Comparison of ENCODE assay signal across 26 cellular contexts in the genomic region with DNA sequence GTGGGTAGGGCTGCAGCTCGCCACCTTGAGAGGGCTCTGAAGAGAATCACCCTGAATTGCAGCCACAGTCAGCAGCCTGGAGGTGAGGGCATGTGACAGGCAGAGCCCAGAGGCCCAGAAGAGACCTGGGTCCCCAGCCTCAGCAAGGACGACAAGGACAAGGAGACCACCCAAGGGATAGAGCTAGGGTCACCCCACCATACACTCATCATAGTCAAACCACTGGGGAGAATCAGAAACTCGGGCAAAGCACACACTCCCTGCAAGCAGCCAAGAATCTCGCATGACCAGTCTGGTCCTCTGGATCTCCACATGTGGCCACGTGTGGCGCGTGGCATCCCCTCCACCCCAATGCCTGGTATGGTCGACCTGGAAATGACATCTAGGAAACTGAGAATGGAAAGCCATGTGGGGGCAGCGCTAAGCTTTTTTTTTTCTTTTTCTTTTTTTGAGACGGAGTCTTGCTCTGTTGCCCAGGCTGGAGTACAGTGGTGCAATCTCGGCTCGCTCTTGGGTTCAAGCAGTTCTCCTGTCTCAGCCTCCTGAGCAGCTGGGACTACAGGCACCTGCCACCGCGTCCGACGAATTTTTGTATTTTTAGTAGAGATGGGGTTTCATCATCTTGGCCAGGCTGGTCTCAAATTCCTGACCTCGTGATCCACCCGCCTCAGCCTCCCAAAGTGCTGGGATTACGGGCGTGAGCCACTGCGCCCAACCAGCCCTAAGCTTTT.
"Had no signal": no experiment of that assay in that cellular context is flagged by ENCODE, and none has a peak within 500 bp of the region (broad histone marks: within the 10 kb centered on the region; RNA-seq: fewer than 3 reads in every experiment).

No MANE protein-coding gene starts in this region.

- H3K27me3 Mint-ChIP-seq: activated CD8-positive, alpha-beta memory T cell treated with anti-CD3 and anti-CD28 coated beads, Interleukin-2, amount 10 ng/mL, durations not matched to agents 7 days and 5 days; activated CD8-positive, alpha-beta T cell treated with anti-CD3 and anti-CD28 coated beads for 36 hours had no signal

- H3K27me3 ChIP-seq: tibial artery had no signal

- H3K9ac ChIP-seq: parathyroid adenoma had no signal

- H3K4me3 Mint-ChIP-seq: activated CD4-positive, alpha-beta T cell treated with anti-CD3 and anti-CD28 coated beads, Interleukin-2, amount 10 ng/mL, durations not matched to agents 7 days and 5 days; activated CD8-positive, alpha-beta memory T cell treated with anti-CD3 and anti-CD28 coated beads, Interleukin-2, amount 10 ng/mL, durations not matched to agents 7 days and 5 days; activated CD8-positive, alpha-beta T cell treated with anti-CD3 and anti-CD28 coated beads for 36 hours; activated naive CD8-positive, alpha-beta T cell treated with anti-CD3 and anti-CD28 coated beads, Interleukin-2, amount 50 U/mL, for 24 hours; dendritic cell treated with granulocyte-macrophage colony-stimulating factor and Interleukin-4, amounts not matched to agents 40 ng/mL and 50 ng/mL, for 4 days; stimulated activated effector memory CD8-positive, alpha-beta T cell treated with anti-CD3 and anti-CD28 coated beads, Interleukin-12 subunit alpha, Interleukin-12 subunit beta, amount 100 ng/mL, for 72 hours; stimulated activated naive CD8-positive, alpha-beta T cell treated with anti-CD3 and anti-CD28 coated beads, Interleukin-15, amount 100 ng/mL, for 72 hours had no signal

- DNase-seq: activated CD4-positive, alpha-beta T cell treated with anti-CD3 and anti-CD28 coated beads, Interleukin-2, amount 10 ng/mL, durations not matched to agents 7 days and 5 days; activated CD4-positive, CD25-positive, alpha-beta regulatory T cell treated with anti-CD3 and anti-CD28 coated beads, Interleukin-2, amount 50 U/mL, for 72 hours; activated CD8-positive, alpha-beta memory T cell treated with anti-CD3 and anti-CD28 coated beads, Interleukin-2, amount 10 ng/mL, durations not matched to agents 7 days and 5 days; activated CD8-positive, alpha-beta T cell treated with anti-CD3 and anti-CD28 coated beads for 36 hours; activated gamma-delta T cell; activated naive CD4-positive, alpha-beta T cell treated with anti-CD3 and anti-CD28 coated beads, Interleukin-2, amount 50 U/mL, for 16 hours; activated naive CD8-positive, alpha-beta T cell treated with anti-CD3 and anti-CD28 coated beads, Interleukin-2, amount 50 U/mL, for 24 hours; activated T-cell treated with anti-CD3 and anti-CD28 coated beads for 4 hours; effector CD4-positive, alpha-beta T cell; erythroblast; foreskin fibroblast; heart right ventricle; left colon; mesenchymal stem cell; small intestine; stimulated activated CD4-positive, alpha-beta T cell treated with anti-CD3 and anti-CD28 coated beads, Interleukin-2, amount 100 ng/mL, for 24 hours; stimulated activated naive CD8-positive, alpha-beta T cell treated with anti-CD3 and anti-CD28 coated beads, Interleukin-15, amount 100 ng/mL, for 72 hours; tibial artery had no signal

- H3K9me3 Mint-ChIP-seq: activated CD4-positive, alpha-beta T cell treated with anti-CD3 and anti-CD28 coated beads, Interleukin-2, amount 10 ng/mL, durations not matched to agents 7 days and 5 days; activated CD8-positive, alpha-beta T cell treated with anti-CD3 and anti-CD28 coated beads for 36 hours; activated naive CD8-positive, alpha-beta T cell treated with anti-CD3 and anti-CD28 coated beads, Interleukin-2, amount 50 U/mL, for 24 hours; activated T-helper 1 cell treated with anti-CD3 and anti-CD28 coated beads, Interleukin-12 subunit alpha, Interleukin-12 subunit beta, Interleukin-2, Interleukin-4 antibody, amounts not matched to agents 30 ng/mL and 10 ng/mL and 1 ng/mL, durations not matched to agents 14 hours and 24 hours and 36 hours; dendritic cell treated with granulocyte-macrophage colony-stimulating factor and Interleukin-4, amounts not matched to agents 40 ng/mL and 50 ng/mL, for 4 days; stimulated activated effector memory CD8-positive, alpha-beta T cell treated with anti-CD3 and anti-CD28 coated beads, Interleukin-12 subunit alpha, Interleukin-12 subunit beta, amount 100 ng/mL, for 72 hours; stimulated activated naive CD8-positive, alpha-beta T cell treated with anti-CD3 and anti-CD28 coated beads, Interleukin-15, amount 100 ng/mL, for 72 hours had no signal

- H3K79me2 ChIP-seq: parathyroid adenoma had no signal

- H3K4me3 ChIP-seq: heart right ventricle, tibial artery had no signal

- FAIRE-seq: endometrium, keratinocyte, small intestine, urothelium cell line had no signal

- H3K27ac Mint-ChIP-seq: activated CD4-positive, alpha-beta T cell treated with anti-CD3 and anti-CD28 coated beads, Interleukin-2, amount 10 ng/mL, durations not matched to agents 7 days and 5 days; activated CD8-positive, alpha-beta memory T cell treated with anti-CD3 and anti-CD28 coated beads, Interleukin-2, amount 10 ng/mL, durations not matched to agents 7 days and 5 days; activated CD8-positive, alpha-beta T cell treated with anti-CD3 and anti-CD28 coated beads for 36 hours; activated naive CD8-positive, alpha-beta T cell treated with anti-CD3 and anti-CD28 coated beads, Interleukin-2, amount 50 U/mL, for 24 hours; activated T-helper 1 cell treated with anti-CD3 and anti-CD28 coated beads, Interleukin-12 subunit alpha, Interleukin-12 subunit beta, Interleukin-2, Interleukin-4 antibody, amounts not matched to agents 30 ng/mL and 10 ng/mL and 1 ng/mL, durations not matched to agents 14 hours and 24 hours and 36 hours; dendritic cell treated with granulocyte-macrophage colony-stimulating factor and Interleukin-4, amounts not matched to agents 40 ng/mL and 50 ng/mL, for 4 days had no signal

- H3K36me3 ChIP-seq: heart right ventricle, neutrophil, tibial artery had no signal

- H3K27ac ChIP-seq: heart right ventricle, neutrophil, parathyroid adenoma, tibial artery had no signal

- H2AFZ ChIP-seq: parathyroid adenoma had no signal

- H3K36me3 Mint-ChIP-seq: activated CD8-positive, alpha-beta memory T cell treated with anti-CD3 and anti-CD28 coated beads, Interleukin-2, amount 10 ng/mL, durations not matched to agents 7 days and 5 days had no signal

- H3K9me3 ChIP-seq: heart right ventricle, neutrophil, tibial artery had no signal
